In the genomic region with DNA sequence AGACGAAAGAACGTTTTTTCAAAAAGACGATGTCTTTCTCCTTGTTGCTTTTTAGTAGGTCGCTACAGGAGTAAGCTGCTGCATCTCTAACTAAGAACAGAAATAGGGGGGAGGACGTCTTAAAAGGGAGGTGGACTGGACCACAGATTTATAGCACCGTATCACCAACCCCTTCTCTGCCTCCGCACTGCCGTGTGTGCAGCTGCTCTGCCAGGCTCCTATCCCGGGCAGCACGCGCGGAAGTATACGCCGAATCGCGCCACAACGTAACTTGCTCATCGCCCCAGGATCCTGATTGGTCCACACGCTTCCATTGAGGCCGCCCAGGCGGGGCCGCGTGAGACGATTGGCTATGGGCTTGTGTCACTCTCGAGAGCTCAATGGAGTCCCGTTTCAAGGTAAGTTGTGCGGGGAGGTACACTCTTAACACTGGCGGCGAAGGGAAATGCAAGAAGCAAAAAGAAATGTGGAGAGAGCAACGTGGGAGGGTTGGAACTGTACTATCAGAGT, we compare ENCODE assay signal across 8 cellular contexts. TPM values are rescaled to one million over a fixed set of nuclear protein-coding genes. Genes with fewer than 3 reads are reported as not detected.
DNase-seq lines count a peak whose midpoint lies in the region; ATAC-seq and TF ChIP-seq lines count a peak whose summit lies in the region.

A gene (minus strand): TSS at position 121 of the 510 bp plus-strand sequence. CDS start 64,006 bp downstream, outside the sequence.

- POLR2A ChIA-PET in naive thymus-derived CD4-positive, alpha-beta T cell (lab: Charles Lee) = no interaction called here

- no peak within 1 kb of the TSS for H3K4me3 ChIP-seq in GM06990 (replicated peaks; ENCODE audit: low read depth, low read length)
- H3K4me3 ChIP-seq in naive thymus-derived CD4-positive, alpha-beta T cell (ENCODE audit: low read length) = peak within 1 kb of the TSS; percentile 27

- peak; percentile 37 for ATAC-seq in naive thymus-derived CD4-positive, alpha-beta T cell

- no peaks in the 10 kb centered on the region for H3K27me3 ChIP-seq in GM06990 (replicated peaks; ENCODE audit: control insufficient read depth, insufficient read depth, low read length)
- no peaks in the 10 kb centered on the region for H3K27me3 ChIP-seq in naive thymus-derived CD4-positive, alpha-beta T cell (ENCODE audit: control insufficient read depth in 2 of 2, insufficient read depth in 2 of 2, low read length in 2 of 2)

- CTCF ChIA-PET in activated naive CD4-positive, alpha-beta T cell treated with anti-CD3 and anti-CD28 coated beads for 36 hours (lab: Charles Lee) = no interaction called here
- CTCF ChIA-PET in naive thymus-derived CD4-positive, alpha-beta T cell (lab: Charles Lee) = no interaction called here

- no peak within 1 kb of the TSS for H3K4me3 Mint-ChIP-seq in activated naive CD4-positive, alpha-beta T cell treated with anti-CD3 and anti-CD28 coated beads for 36 hours
- no peak within 1 kb of the TSS for H3K4me3 Mint-ChIP-seq in naive thymus-derived CD4-positive, alpha-beta T cell

- no peak within 1 kb of the TSS for H3K27ac Mint-ChIP-seq in activated naive CD4-positive, alpha-beta T cell treated with anti-CD3 and anti-CD28 coated beads for 36 hours
- no peak within 1 kb of the TSS for H3K27ac Mint-ChIP-seq in naive thymus-derived CD4-positive, alpha-beta T cell

- H3K27ac ChIP-seq in naive thymus-derived CD4-positive, alpha-beta T cell (ENCODE audit: low read depth, low read length) = no peak within 1 kb of the TSS
- H3K27ac ChIP-seq in temporal lobe (ENCODE audit: low read depth, low read length) = no peak within 1 kb of the TSS

- H3K27me3 Mint-ChIP-seq in activated naive CD4-positive, alpha-beta T cell treated with anti-CD3 and anti-CD28 coated beads for 36 hours (ENCODE audit: low read depth) = peaks cover 38% of the 10 kb centered on the region
- H3K27me3 Mint-ChIP-seq in naive thymus-derived CD4-positive, alpha-beta T cell = peaks cover 25 to 35% (median 31%) of the 10 kb centered on the region in 5 donors

- peaks cover 4% of the 10 kb centered on the region for H3K36me3 Mint-ChIP-seq in activated naive CD4-positive, alpha-beta T cell treated with anti-CD3 and anti-CD28 coated beads for 36 hours (ENCODE audit: low read depth)
- H3K36me3 Mint-ChIP-seq in naive thymus-derived CD4-positive, alpha-beta T cell = peaks cover 0 to 4% (median 0%) of the 10 kb centered on the region in 5 donors

- no peak for TF ChIP-seq CTCF in GM06990 (IDR thresholded peaks at IDR 0.05; ENCODE audit: insufficient read depth, low read length, poor library complexity, severe bottlenecking)

- H3K4me1 Mint-ChIP-seq in activated naive CD4-positive, alpha-beta T cell treated with anti-CD3 and anti-CD28 coated beads for 36 hours (ENCODE audit: low read depth) = peaks cover 2% of the 10 kb centered on the region
- H3K4me1 Mint-ChIP-seq in naive thymus-derived CD4-positive, alpha-beta T cell = peaks cover 0 to 5% (median 0%) of the 10 kb centered on the region in 7 donors

- H3K36me3 ChIP-seq in GM06990 (ENCODE audit: control insufficient read depth, insufficient read depth, low read length) = no peaks in the 10 kb centered on the region
- H3K36me3 ChIP-seq in naive thymus-derived CD4-positive, alpha-beta T cell (ENCODE audit: control insufficient read depth in 2 of 3, insufficient read depth in 3 of 3, low read length in 3 of 3) = no peaks in the 10 kb centered on the region

- H3K9me3 ChIP-seq in naive thymus-derived CD4-positive, alpha-beta T cell (ENCODE audit: control insufficient read depth in 2 of 3, low read length in 3 of 3) = peaks cover 0 to 15% (median 0%) of the 10 kb centered on the region in 3 experiments

- H3K4me1 ChIP-seq in naive thymus-derived CD4-positive, alpha-beta T cell (ENCODE audit: control insufficient read depth in 2 of 2, insufficient read depth in 2 of 2, low read length in 2 of 2) = no peaks in the 10 kb centered on the region

- intact Hi-C loops in activated naive CD4-positive, alpha-beta T cell treated with anti-CD3 and anti-CD28 coated beads for 36 hours (cut with micrococcal nuclease) = no loop called here
- intact Hi-C loops in naive thymus-derived CD4-positive, alpha-beta T cell (cut with micrococcal nuclease) = no loop called here

- DNase-seq in GM06990 (ENCODE audit: extremely low read depth, insufficient read length) (peak; percentile 14), NCI-H2196 (lab: John Stamatoyannopoulos, UW; ENCODE audit: unreplicated experiment) (peak; percentile 90), foreskin melanocyte (peak; percentile 50), GM19240 (ENCODE audit: insufficient read length, low spot score) (no peak), NCI-H2171 (lab: John Stamatoyannopoulos, UW) (no peak)
- peak; percentile 38 for DNase-seq in activated naive CD4-positive, alpha-beta T cell treated with anti-CD3 and anti-CD28 coated beads for 36 hours
- peak in 7 of 9 donors; percentile 4 to 51 (median 41) for DNase-seq in naive thymus-derived CD4-positive, alpha-beta T cell

- H3K9me3 Mint-ChIP-seq in activated naive CD4-positive, alpha-beta T cell treated with anti-CD3 and anti-CD28 coated beads for 36 hours = peaks cover under 1% of the 10 kb centered on the region
- peaks cover 0 to 49% (median 11%) of the 10 kb centered on the region in 11 donors for H3K9me3 Mint-ChIP-seq in naive thymus-derived CD4-positive, alpha-beta T cell

RNA-seq across cellular contexts. Expression of the gene that starts here (rescaled TPM):
- total RNA-seq in activated naive CD4-positive, alpha-beta T cell treated with anti-CD3 and anti-CD28 coated beads for 36 hours = not detected
- total RNA-seq in naive thymus-derived CD4-positive, alpha-beta T cell = not detected
- not detected for polyA plus RNA-seq in naive thymus-derived CD4-positive, alpha-beta T cell
- 196 TPM for total RNA-seq in temporal lobe

Comparison
In these comparisons a context has a peak if more than half of its experiments do, and no peak if none do; other contexts are left out.
1. RNA of the gene that starts here (total RNA-seq): 196 TPM in temporal lobe (single experiment); not detected in activated naive CD4-positive, alpha-beta T cell treated with anti-CD3 and anti-CD28 coated beads for 36 hours and not detected in naive thymus-derived CD4-positive, alpha-beta T cell; every median in the first group is over 100 times any median in the second.
2. Peak in DNase-seq in activated naive CD4-positive, alpha-beta T cell treated with anti-CD3 and anti-CD28 coated beads for 36 hours; RNA of the gene not detected or under 1 TPM.
3. Peak in DNase-seq, ATAC-seq and H3K4me3 ChIP-seq in naive thymus-derived CD4-positive, alpha-beta T cell; RNA of the gene not detected or under 1 TPM.
4. DNase-seq: peak in GM06990 (single experiment), NCI-H2196 (single experiment) and foreskin melanocyte (single experiment); none in GM19240 (single experiment) and NCI-H2171 (single experiment).